Comparison of ENCODE assay signal across 15 cellular contexts in genomic region chr2:194271283-194271961, GRCh38.
DNase-seq lines count a peak whose midpoint lies in the region; ATAC-seq, FAIRE-seq and TF ChIP-seq lines count a peak whose summit lies in the region.
"Had no signal": no experiment of that assay in that cellular context is flagged by ENCODE, and none has a peak within 500 bp of the region (broad histone marks: within the 10 kb centered on the region; RNA-seq: fewer than 3 reads in every experiment).

No MANE protein-coding gene starts in this region.

- H2AK5ac ChIP-seq in H1 (ENCODE audit: low read depth, low read length) = no peak overlapping the region

- no peak overlapping the region for H3K4me3 Mint-ChIP-seq in GM23338
- no peak overlapping the region for H3K4me3 Mint-ChIP-seq in stimulated activated memory B cell treated with anti-CD40 and anti-IgM and Interleukin-4, amounts not matched to agents 10 μg/mL and 1 μg/mL and 100 μg/mL, for 72 hours
- H3K4me3 Mint-ChIP-seq: CD4-positive, CD25-positive, alpha-beta regulatory T cell; H9 had no signal

- H3K79me2 ChIP-seq in GM23338 (replicated peaks; ENCODE audit: insufficient read depth) (no peaks in the 10 kb centered on the region), OCI-LY3 (ENCODE audit: low read length) (no peaks in the 10 kb centered on the region), H1 (ENCODE audit: control insufficient read depth in 1 of 2, insufficient read depth in 2 of 2, low read length in 2 of 2) (no peaks in the 10 kb centered on the region)

- H3K27me3 Mint-ChIP-seq in GM23338 (ENCODE audit: insufficient read depth, low read depth, poor library complexity) = no peaks in the 10 kb centered on the region
- H3K27me3 Mint-ChIP-seq in stimulated activated memory B cell treated with anti-CD40 and anti-IgM and Interleukin-4, amounts not matched to agents 10 μg/mL and 1 μg/mL and 100 μg/mL, for 72 hours = no peaks in the 10 kb centered on the region
- H3K27me3 Mint-ChIP-seq: CD4-positive, CD25-positive, alpha-beta regulatory T cell had no signal

- no peaks in the 10 kb centered on the region for H3K9me2 ChIP-seq in GM23338 (ENCODE audit: insufficient read depth)

- no peak overlapping the region for H2BK5ac ChIP-seq in H1 (ENCODE audit: low read depth, low read length)

- H3F3A ChIP-seq in GM23338 (replicated peaks; ENCODE audit: low read depth) = no peaks in the 10 kb centered on the region

- no peak overlapping the region for H2BK12ac ChIP-seq in H1 (ENCODE audit: low read depth, low read length)

- H4K20me1 ChIP-seq in GM23338 (replicated peaks; ENCODE audit: insufficient read depth) (no peaks in the 10 kb centered on the region), OCI-LY3 (ENCODE audit: insufficient read depth, low read length) (no peaks in the 10 kb centered on the region), H1 (replicated peaks in 1 of 2; ENCODE audit: control insufficient read depth in 1 of 2, insufficient read depth in 2 of 2, low read length in 2 of 2) (no peaks in the 10 kb centered on the region)
- H4K20me1 ChIP-seq: BLaER1 treated with 17β-estradiol and CSF1 and Interleukin-3, amounts not matched to agents 10 nM and 100 nM had no signal

- H3K27me3 ChIP-seq in GM23338 (ENCODE audit: insufficient read depth) (no peaks in the 10 kb centered on the region), OCI-LY3 (ENCODE audit: low read depth, low read length) (no peaks in the 10 kb centered on the region), H1 (replicated peaks in 1 of 4; ENCODE audit: control insufficient read depth in 3 of 4, extremely low read depth in 1 of 4, insufficient read depth in 3 of 4, low read length in 3 of 4) (no peaks in the 10 kb centered on the region)
- H3K27me3 ChIP-seq: BLaER1 treated with 17β-estradiol and CSF1 and Interleukin-3, amounts not matched to agents 10 nM and 100 nM had no signal

- TF ChIP-seq CTCF in GM23338 (conservative IDR thresholded peaks at IDR 0.05; ENCODE audit: low read depth in 2 of 2) (no peak), OCI-LY3 (IDR thresholded peaks at IDR 0.05; ENCODE audit: low read depth, low read length) (no peak), H1 (IDR thresholded peaks at IDR 0.05; ENCODE audit: control extremely low read depth in 1 of 3, insufficient read depth in 1 of 3, low read depth in 1 of 3, low read length in 3 of 3) (no peak)

- H3K4me2 ChIP-seq in GM23338 (no peak overlapping the region), OCI-LY3 (ENCODE audit: low read length) (peak overlapping the region; percentile 21; the same call in 1 of the 2 replicates), H1 (ENCODE audit: insufficient read depth in 1 of 2, low read depth in 2 of 2, low read length in 2 of 2) (no peak overlapping the region)
- H3K4me2 ChIP-seq: BLaER1 treated with 17β-estradiol and CSF1 and Interleukin-3, amounts not matched to agents 10 nM and 100 nM had no signal

- no peak overlapping the region for H2BK15ac ChIP-seq in H1 (ENCODE audit: low read length)

- DNase-seq in GM23338 (ENCODE audit: low spot score) (no peak), H1 (ENCODE audit: low read depth in 1 of 2, low spot score in 2 of 2) (no peak), occipital lobe (lab: John Stamatoyannopoulos, UW) (no peak), GDM1 (lab: John Stamatoyannopoulos, UW) (no peak), NCI-H524 (lab: John Stamatoyannopoulos, UW) (no peak)
- DNase-seq: ACHN; CD4-positive, CD25-positive, alpha-beta regulatory T cell; DMS53; GM23248; H9; IMR-90 had no signal

- H3K27ac ChIP-seq in GM23338 (ENCODE audit: low read depth) = no peak overlapping the region
- no peak overlapping the region for H3K27ac ChIP-seq in OCI-LY3 (ENCODE audit: low read length)
- no peak overlapping the region for H3K27ac ChIP-seq in H1 (ENCODE audit: low read depth, low read length)
- H3K27ac ChIP-seq: BLaER1 treated with 17β-estradiol and CSF1 and Interleukin-3, amounts not matched to agents 10 nM and 100 nM; GM23248 had no signal

- no peak overlapping the region for H3K4ac ChIP-seq in H1 (replicated peaks; ENCODE audit: insufficient read length, low read depth, low read length)

- no peaks in the 10 kb centered on the region for H3K79me1 ChIP-seq in H1 (ENCODE audit: low read depth, low read length)

- H4K8ac ChIP-seq in H1 (ENCODE audit: extremely low read depth, insufficient read depth, low read length) = no peak overlapping the region

- no peak overlapping the region for H3K23ac ChIP-seq in H1 (ENCODE audit: insufficient read length)

- no peak overlapping the region for H3K14ac ChIP-seq in H1 (ENCODE audit: insufficient read length)

- no peaks in the 10 kb centered on the region for H3K36me3 Mint-ChIP-seq in GM23338 (ENCODE audit: low read depth)
- no peaks in the 10 kb centered on the region for H3K36me3 Mint-ChIP-seq in stimulated activated memory B cell treated with anti-CD40 and anti-IgM and Interleukin-4, amounts not matched to agents 10 μg/mL and 1 μg/mL and 100 μg/mL, for 72 hours
- H3K36me3 Mint-ChIP-seq: CD4-positive, CD25-positive, alpha-beta regulatory T cell had no signal

- WGBS in H1 (ENCODE audit: extremely low coverage in 1 of 2, insufficient coverage in 1 of 2, insufficient read length in 1 of 2, insufficient replicate concordance in 2 of 2, low coverage in 1 of 2, low lambda C conversion rate in 2 of 2, missing lambda C conversion rate in 1 of 2), 2 experiments = 86% methylated on average over 2 of the region's 2 CpGs; no CpG with 5 or more reads in 1 of the 2 experiments

- no peaks in the 10 kb centered on the region for H3K9me3 ChIP-seq in OCI-LY3 (ENCODE audit: insufficient read depth, low read length)
- no peaks in the 10 kb centered on the region for H3K9me3 ChIP-seq in H1 (ENCODE audit: insufficient read depth in 2 of 2, low read depth in 1 of 2, low read length in 1 of 2)
- H3K9me3 ChIP-seq: BLaER1 treated with 17β-estradiol and CSF1 and Interleukin-3, amounts not matched to agents 10 nM and 100 nM had no signal

- no peak overlapping the region for H3K56ac ChIP-seq in H1 (replicated peaks; ENCODE audit: insufficient read length, low read depth, low read length)

- no peak overlapping the region for H3K27ac Mint-ChIP-seq in GM23338
- H3K27ac Mint-ChIP-seq in stimulated activated memory B cell treated with anti-CD40 and anti-IgM and Interleukin-4, amounts not matched to agents 10 μg/mL and 1 μg/mL and 100 μg/mL, for 72 hours = no peak overlapping the region
- H3K27ac Mint-ChIP-seq: CD4-positive, CD25-positive, alpha-beta regulatory T cell had no signal

- H2BK120ac ChIP-seq in H1 (replicated peaks; ENCODE audit: low read depth, low read length) = no peak overlapping the region

- no peak overlapping the region for H4K5ac ChIP-seq in H1 (ENCODE audit: insufficient read length, low read depth, low read length)

- H3K4me1 ChIP-seq in GM23338 (ENCODE audit: insufficient read depth) (no peaks in the 10 kb centered on the region), OCI-LY3 (ENCODE audit: low read length) (peaks cover 14% of the 10 kb centered on the region), H1 (replicated peaks in 1 of 4; ENCODE audit: control insufficient read depth in 3 of 4, insufficient read depth in 4 of 4, low read length in 3 of 4) (no peaks in the 10 kb centered on the region)
- H3K4me1 ChIP-seq: BLaER1 treated with 17β-estradiol and CSF1 and Interleukin-3, amounts not matched to agents 10 nM and 100 nM had no signal

- H2BK20ac ChIP-seq in H1 (ENCODE audit: low read length) = no peak overlapping the region

- no peak overlapping the region for H4K91ac ChIP-seq in H1 (replicated peaks; ENCODE audit: insufficient read length, low read length)

- no peaks in the 10 kb centered on the region for H3K4me1 Mint-ChIP-seq in GM23338
- no peaks in the 10 kb centered on the region for H3K4me1 Mint-ChIP-seq in stimulated activated memory B cell treated with anti-CD40 and anti-IgM and Interleukin-4, amounts not matched to agents 10 μg/mL and 1 μg/mL and 100 μg/mL, for 72 hours
- H3K4me1 Mint-ChIP-seq: CD4-positive, CD25-positive, alpha-beta regulatory T cell; H9 had no signal

- H3K36me3 ChIP-seq in GM23338 (ENCODE audit: insufficient read depth) (no peaks in the 10 kb centered on the region), OCI-LY3 (replicated peaks; ENCODE audit: low read depth, low read length) (no peaks in the 10 kb centered on the region), H1 (ENCODE audit: control insufficient read depth in 2 of 4, insufficient read depth in 4 of 4, low read length in 3 of 4) (no peaks in the 10 kb centered on the region)
- H3K36me3 ChIP-seq: BLaER1 treated with 17β-estradiol and CSF1 and Interleukin-3, amounts not matched to agents 10 nM and 100 nM had no signal

- peak overlapping the region; percentile 34; the same call in 1 of the 2 replicates for H2AFZ ChIP-seq in GM23338
- H2AFZ ChIP-seq in OCI-LY3 (ENCODE audit: low read depth, low read length) = peak overlapping the region; percentile 54; the same call in 1 of the 2 replicates
- peak overlapping the region; percentile 76; the same call in 1 of the 2 replicates for H2AFZ ChIP-seq in H1 (ENCODE audit: low read length)
- H2AFZ ChIP-seq: GM23248 had no signal

- CTCF ChIA-PET in H1 (lab: Charles Lee; ENCODE audit: partially characterized antibody) = interaction anchor here (0.6 to 1.6 kb wide), 5 partner anchors 11 to 153 kb away, joined by 3 to 4 read pairs (median 4); no protein-coding TSS in a partner anchor

- H3K9ac ChIP-seq in OCI-LY3 (ENCODE audit: low read length) (no peak overlapping the region), H1 (replicated peaks in 1 of 4; ENCODE audit: extremely low read depth in 1 of 4, low read depth in 3 of 4, low read length in 3 of 4) (no peak overlapping the region)
- H3K9ac ChIP-seq: BLaER1 treated with 17β-estradiol and CSF1 and Interleukin-3, amounts not matched to agents 10 nM and 100 nM; GM23248 had no signal

- TF ChIP-seq RAD21 in H1 (IDR thresholded peaks at IDR 0.05 in 1 of 2, conservative IDR thresholded peaks at IDR 0.05 in 1 of 2; ENCODE audit: low read depth in 2 of 2, low read length in 2 of 2) = no peak

- H3K4me3 ChIP-seq in GM23338 (no peak overlapping the region), OCI-LY3 (ENCODE audit: low read length) (no peak overlapping the region), H1 (ENCODE audit: extremely low read depth in 1 of 4, insufficient read depth in 2 of 4, low read depth in 3 of 4, low read length in 4 of 4) (no peak overlapping the region)
- H3K4me3 ChIP-seq: BLaER1 treated with 17β-estradiol and CSF1 and Interleukin-3, amounts not matched to agents 10 nM and 100 nM; GM23248 had no signal

- TF ChIP-seq EP300 in H1 (IDR thresholded peaks at IDR 0.05; ENCODE audit: borderline replicate concordance in 1 of 2, low read depth in 2 of 2, low read length in 2 of 2) = no peak

- H3K23me2 ChIP-seq in H1 (ENCODE audit: low read depth, low read length) = no peaks in the 10 kb centered on the region

- H3K9me3 Mint-ChIP-seq in GM23338 = no peaks in the 10 kb centered on the region
- no peaks in the 10 kb centered on the region for H3K9me3 Mint-ChIP-seq in stimulated activated memory B cell treated with anti-CD40 and anti-IgM and Interleukin-4, amounts not matched to agents 10 μg/mL and 1 μg/mL and 100 μg/mL, for 72 hours
- H3K9me3 Mint-ChIP-seq: H9 had no signal

- no peak overlapping the region for H3K18ac ChIP-seq in H1 (ENCODE audit: extremely low read depth, low read length)

- TF ChIP-seq POLR2A in H1 (IDR thresholded peaks at IDR 0.05; ENCODE audit: control extremely low read depth in 1 of 2, low read depth in 2 of 2, low read length in 2 of 2) = no peak

- FAIRE-seq in H1 (lab: Jason Lieb, UNC) = no peak
- FAIRE-seq: GM18507 had no signal

- POLR2A ChIA-PET in H1 (lab: Charles Lee; ENCODE audit: partially characterized antibody) = no interaction called here

- no peak for ATAC-seq in GM23338
- ATAC-seq in stimulated activated memory B cell treated with anti-CD40 and anti-IgM and Interleukin-4, amounts not matched to agents 10 μg/mL and 1 μg/mL and 100 μg/mL, for 72 hours = peak; percentile 55
